In the genomic region with DNA sequence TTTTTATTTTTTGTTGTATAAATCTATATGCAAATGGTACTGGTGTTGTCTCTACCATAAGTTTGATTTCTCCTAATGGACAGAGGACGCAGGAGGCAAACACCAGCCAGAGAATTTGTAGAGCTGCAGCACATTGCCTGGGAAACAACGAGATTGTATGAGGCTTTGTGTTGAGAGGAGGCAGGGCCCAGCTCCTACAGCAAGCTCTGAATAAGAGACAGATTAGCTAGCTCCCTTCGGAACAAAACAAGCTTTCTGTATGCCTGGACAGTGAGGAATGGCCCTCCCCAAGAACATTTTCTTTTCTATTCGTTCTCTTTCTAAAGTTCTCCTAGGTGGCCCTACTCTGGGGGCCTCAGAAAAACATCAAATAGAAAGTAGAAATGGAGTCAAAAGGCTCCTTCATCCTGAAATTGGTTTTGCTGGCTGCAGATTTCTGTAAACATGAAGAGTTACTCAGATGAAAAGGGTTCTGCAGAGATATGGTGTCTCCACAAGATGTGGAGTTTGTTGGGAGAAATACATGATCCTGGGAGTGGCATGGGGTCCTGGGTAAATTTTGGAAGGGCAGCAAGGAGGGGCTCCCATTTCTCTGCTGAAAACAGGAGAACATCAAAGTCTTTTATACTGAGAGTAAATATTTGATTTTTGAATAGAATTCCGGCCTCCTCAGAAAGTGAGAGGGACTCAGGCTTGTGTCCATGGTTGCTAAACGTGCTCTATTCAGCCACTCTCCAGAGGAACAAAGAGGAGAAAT, we compare ENCODE assay signal across 1 cellular context.
A peak's percentile ranks its signal among the peaks of the same experiment; 100 is the strongest.
TF ChIP-seq lines count a peak whose summit lies in the region.

No MANE protein-coding gene starts in this region.

TF ChIP-seq in HepG2, 621 proteins besides CTCF, POLR2A, EP300 and RAD21 (continued from another document and continues in another):
- peak; percentile 47 for TF ChIP-seq FOXP4 (CRISPR knock-in tag; IDR thresholded peaks at IDR 0.05)
- peak; percentile 46; the same call in 1 of the 2 replicates for TF ChIP-seq ZNF609 (CRISPR knock-in tag; IDR thresholded peaks at IDR 0.05; ENCODE audit: borderline replicate concordance)
- no peak for TF ChIP-seq THAP9 (CRISPR knock-in tag; IDR thresholded peaks at IDR 0.05; ENCODE audit: borderline replicate concordance)
- TF ChIP-seq, protein P1, sequence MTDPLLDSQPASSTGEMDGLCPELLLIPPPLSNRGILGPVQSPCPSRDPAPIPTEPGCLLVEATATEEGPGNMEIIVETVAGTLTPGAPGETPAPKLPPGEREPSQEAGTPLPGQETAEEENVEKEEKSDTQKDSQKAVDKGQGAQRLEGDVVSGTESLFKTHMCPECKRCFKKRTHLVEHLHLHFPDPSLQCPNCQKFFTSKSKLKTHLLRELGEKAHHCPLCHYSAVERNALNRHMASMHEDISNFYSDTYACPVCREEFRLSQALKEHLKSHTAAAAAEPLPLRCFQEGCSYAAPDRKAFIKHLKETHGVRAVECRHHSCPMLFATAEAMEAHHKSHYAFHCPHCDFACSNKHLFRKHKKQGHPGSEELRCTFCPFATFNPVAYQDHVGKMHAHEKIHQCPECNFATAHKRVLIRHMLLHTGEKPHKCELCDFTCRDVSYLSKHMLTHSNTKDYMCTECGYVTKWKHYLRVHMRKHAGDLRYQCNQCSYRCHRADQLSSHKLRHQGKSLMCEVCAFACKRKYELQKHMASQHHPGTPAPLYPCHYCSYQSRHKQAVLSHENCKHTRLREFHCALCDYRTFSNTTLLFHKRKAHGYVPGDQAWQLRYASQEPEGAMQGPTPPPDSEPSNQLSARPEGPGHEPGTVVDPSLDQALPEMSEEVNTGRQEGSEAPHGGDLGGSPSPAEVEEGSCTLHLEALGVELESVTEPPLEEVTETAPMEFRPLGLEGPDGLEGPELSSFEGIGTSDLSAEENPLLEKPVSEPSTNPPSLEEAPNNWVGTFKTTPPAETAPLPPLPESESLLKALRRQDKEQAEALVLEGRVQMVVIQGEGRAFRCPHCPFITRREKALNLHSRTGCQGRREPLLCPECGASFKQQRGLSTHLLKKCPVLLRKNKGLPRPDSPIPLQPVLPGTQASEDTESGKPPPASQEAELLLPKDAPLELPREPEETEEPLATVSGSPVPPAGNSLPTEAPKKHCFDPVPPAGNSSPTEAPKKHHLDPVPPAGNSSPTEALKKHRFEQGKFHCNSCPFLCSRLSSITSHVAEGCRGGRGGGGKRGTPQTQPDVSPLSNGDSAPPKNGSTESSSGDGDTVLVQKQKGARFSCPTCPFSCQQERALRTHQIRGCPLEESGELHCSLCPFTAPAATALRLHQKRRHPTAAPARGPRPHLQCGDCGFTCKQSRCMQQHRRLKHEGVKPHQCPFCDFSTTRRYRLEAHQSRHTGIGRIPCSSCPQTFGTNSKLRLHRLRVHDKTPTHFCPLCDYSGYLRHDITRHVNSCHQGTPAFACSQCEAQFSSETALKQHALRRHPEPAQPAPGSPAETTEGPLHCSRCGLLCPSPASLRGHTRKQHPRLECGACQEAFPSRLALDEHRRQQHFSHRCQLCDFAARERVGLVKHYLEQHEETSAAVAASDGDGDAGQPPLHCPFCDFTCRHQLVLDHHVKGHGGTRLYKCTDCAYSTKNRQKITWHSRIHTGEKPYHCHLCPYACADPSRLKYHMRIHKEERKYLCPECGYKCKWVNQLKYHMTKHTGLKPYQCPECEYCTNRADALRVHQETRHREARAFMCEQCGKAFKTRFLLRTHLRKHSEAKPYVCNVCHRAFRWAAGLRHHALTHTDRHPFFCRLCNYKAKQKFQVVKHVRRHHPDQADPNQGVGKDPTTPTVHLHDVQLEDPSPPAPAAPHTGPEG (CRISPR knock-in tag; IDR thresholded peaks at IDR 0.05): 0 out of 2 replicates have a peak, but pooled peaks have one; percentile 23
- 0 out of 2 replicates have a peak, but pooled peaks have one; percentile 10 for TF ChIP-seq ZNF772 (CRISPR knock-in tag; IDR thresholded peaks at IDR 0.05)
- no peak for TF ChIP-seq SRF (IDR thresholded peaks at IDR 0.05; ENCODE audit: low read depth, low read length)
- no peak for TF ChIP-seq SRSF4 (IDR thresholded peaks at IDR 0.05; ENCODE audit: low read depth, low read length, poor library complexity, severe bottlenecking)
- TF ChIP-seq ZNF589 (CRISPR knock-in tag; conservative IDR thresholded peaks at IDR 0.05): no peak
- TF ChIP-seq JUN (CRISPR knock-in tag; IDR thresholded peaks at IDR 0.05): no peak
- TF ChIP-seq RXRB (CRISPR knock-in tag; IDR thresholded peaks at IDR 0.05; ENCODE audit: borderline replicate concordance): peak; percentile 52; the same call in 1 of the 2 replicates
- peak; percentile 34; the same call in 1 of the 2 replicates for TF ChIP-seq ZFX (CRISPR knock-in tag; IDR thresholded peaks at IDR 0.05; ENCODE audit: low read depth)
- TF ChIP-seq SOX13 (IDR thresholded peaks at IDR 0.05): no peak
- TF ChIP-seq SOX13 (CRISPR knock-in tag; conservative IDR thresholded peaks at IDR 0.05 in 1 of 2, IDR thresholded peaks at IDR 0.05 in 1 of 2): peak in 1 of 2 experiments; percentile 49; a peak in 1 of 4 replicates
- TF ChIP-seq, protein P2, sequence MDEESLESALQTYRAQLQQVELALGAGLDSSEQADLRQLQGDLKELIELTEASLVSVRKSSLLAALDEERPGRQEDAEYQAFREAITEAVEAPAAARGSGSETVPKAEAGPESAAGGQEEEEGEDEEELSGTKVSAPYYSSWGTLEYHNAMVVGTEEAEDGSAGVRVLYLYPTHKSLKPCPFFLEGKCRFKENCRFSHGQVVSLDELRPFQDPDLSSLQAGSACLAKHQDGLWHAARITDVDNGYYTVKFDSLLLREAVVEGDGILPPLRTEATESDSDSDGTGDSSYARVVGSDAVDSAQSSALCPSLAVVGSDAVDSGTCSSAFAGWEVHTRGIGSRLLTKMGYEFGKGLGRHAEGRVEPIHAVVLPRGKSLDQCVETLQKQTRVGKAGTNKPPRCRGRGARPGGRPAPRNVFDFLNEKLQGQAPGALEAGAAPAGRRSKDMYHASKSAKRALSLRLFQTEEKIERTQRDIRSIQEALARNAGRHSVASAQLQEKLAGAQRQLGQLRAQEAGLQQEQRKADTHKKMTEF (CRISPR knock-in tag; IDR thresholded peaks at IDR 0.05): peak; percentile 57
- TF ChIP-seq GATAD2A (CRISPR knock-in tag; IDR thresholded peaks at IDR 0.05): no peak
- TF ChIP-seq THAP11 (CRISPR knock-in tag; IDR thresholded peaks at IDR 0.05): no peak
- no peak for TF ChIP-seq ZNF616 (CRISPR knock-in tag; IDR thresholded peaks at IDR 0.05; ENCODE audit: low read depth)
- no peak for TF ChIP-seq ZNF530 (CRISPR knock-in tag; IDR thresholded peaks at IDR 0.05; ENCODE audit: low read depth)
- TF ChIP-seq FOXJ3 (CRISPR knock-in tag; IDR thresholded peaks at IDR 0.05; ENCODE audit: borderline replicate concordance): no peak
- peak; percentile 88 for TF ChIP-seq TCF7 (IDR thresholded peaks at IDR 0.05; ENCODE audit: low read depth)
- 0 out of 2 replicates have a peak, but pooled peaks have one; percentile 36 for TF ChIP-seq HOXA3 (CRISPR knock-in tag; IDR thresholded peaks at IDR 0.05)
- peak; percentile 57; the same call in 1 of the 2 replicates for TF ChIP-seq ZNF710 (CRISPR knock-in tag; IDR thresholded peaks at IDR 0.05; ENCODE audit: borderline replicate concordance)
- TF ChIP-seq KDM3A (CRISPR knock-in tag; IDR thresholded peaks at IDR 0.05; ENCODE audit: low read depth): no peak
- TF ChIP-seq FOXK1 (CRISPR knock-in tag; IDR thresholded peaks at IDR 0.05; ENCODE audit: borderline replicate concordance, low read depth): 0 out of 2 replicates have a peak, but pooled peaks have one; percentile 22
- TF ChIP-seq ZBED4 (CRISPR knock-in tag; IDR thresholded peaks at IDR 0.05; ENCODE audit: borderline replicate concordance): no peak
